Comparison of ENCODE assay signal across 9 cellular contexts in genomic region chr22:42863349-42863911, GRCh38. TPM values are rescaled to one million over a fixed set of nuclear protein-coding genes. Genes with fewer than 3 reads are reported as not detected.
DNase-seq lines count a peak whose midpoint lies in the region; ATAC-seq and TF ChIP-seq lines count a peak whose summit lies in the region.
"Had no signal": no experiment of that assay in that cellular context is flagged by ENCODE, and none has a peak within 500 bp of the region (broad histone marks: within the 10 kb centered on the region; RNA-seq: fewer than 3 reads in every experiment).

No MANE protein-coding gene starts in this region.

- dilution Hi-C loops in IMR-90 (cut with HindIII; ENCODE audit: low sequenced_read_pairs, unreplicated experiment) = no loop called here

- ATAC-seq in IMR-90 (ENCODE audit: low read depth) = peak; percentile 45; the same call in 1 of the 2 replicates
- peak; percentile 65 for ATAC-seq in memory B cell (ENCODE audit: low read depth)
- ATAC-seq in GM21447 (IDR thresholded peaks at IDR 0.05; ENCODE audit: unreplicated experiment) = no peak
- no peak for ATAC-seq in HG03280 (IDR thresholded peaks at IDR 0.05; ENCODE audit: unreplicated experiment)

- H3K4me1 Mint-ChIP-seq in activated T-helper 1 cell treated with anti-CD3 and anti-CD28 coated beads, Interleukin-12 subunit alpha, Interleukin-12 subunit beta, Interleukin-2, Interleukin-4 antibody, amounts not matched to agents 30 ng/mL and 10 ng/mL and 1 ng/mL, durations not matched to agents 14 hours and 24 hours and 36 hours (ENCODE audit: low read depth) = peaks cover 13% of the 10 kb centered on the region
- peaks cover 16% of the 10 kb centered on the region for H3K4me1 Mint-ChIP-seq in memory B cell

- 30% methylated on average over 3 of the region's 4 CpGs; no CpG with 5 or more reads in 1 of the 2 experiments for WGBS in IMR-90 (ENCODE audit: extremely low coverage in 2 of 2, insufficient read length in 1 of 2), 2 experiments

- no TSS peak for BruUV-seq in IMR-90 (replicated peaks; lab: Mats Ljungman, UMichigan)

- TF ChIP-seq POLR2A in IMR-90 (IDR thresholded peaks at IDR 0.05; ENCODE audit: low read depth, low read length) = no peak

- H3K23ac ChIP-seq in IMR-90 (ENCODE audit: low read depth, low read length) = peak overlapping the region; percentile 95; the same call in 1 of the 2 replicates

- no peaks in the 10 kb centered on the region for H3K9me3 ChIP-seq in IMR-90 (ENCODE audit: control insufficient read depth, insufficient read depth, low read length)

- peaks cover 13% of the 10 kb centered on the region for H3K9me3 Mint-ChIP-seq in activated T-helper 1 cell treated with anti-CD3 and anti-CD28 coated beads, Interleukin-12 subunit alpha, Interleukin-12 subunit beta, Interleukin-2, Interleukin-4 antibody, amounts not matched to agents 30 ng/mL and 10 ng/mL and 1 ng/mL, durations not matched to agents 14 hours and 24 hours and 36 hours
- peaks cover 2% of the 10 kb centered on the region for H3K9me3 Mint-ChIP-seq in memory B cell

- H2BK5ac ChIP-seq in IMR-90 (ENCODE audit: low read depth, low read length, poor library complexity, severe bottlenecking) = peak overlapping the region; percentile 91

- 0 out of 2 replicates have a peak overlapping the region, but pooled peaks have one; percentile 38 for H4K91ac ChIP-seq in IMR-90 (ENCODE audit: insufficient read depth, low read depth, low read length)

- H3K4me3 ChIP-seq in IMR-90 (ENCODE audit: insufficient read depth, low read depth, low read length) = no peak overlapping the region

- no peak overlapping the region for H3K9ac ChIP-seq in IMR-90 (ENCODE audit: low read depth, low read length)

- intact Hi-C loops in IMR-90 (cut with micrococcal nuclease) = no loop called here
- intact Hi-C loops in activated T-helper 1 cell treated with anti-CD3 and anti-CD28 coated beads, Interleukin-12 subunit alpha, Interleukin-12 subunit beta, Interleukin-2, Interleukin-4 antibody, amounts not matched to agents 30 ng/mL and 10 ng/mL and 1 ng/mL, durations not matched to agents 14 hours and 24 hours and 36 hours (cut with micrococcal nuclease) = loop anchor here (1.0 kb wide), 4 partner anchors 70 to 248 kb away; partner anchors contain the start of gene TTLL1

- peak overlapping the region; percentile 41 for H2AK5ac ChIP-seq in IMR-90 (ENCODE audit: low read depth, low read length)

- in situ Hi-C loops in IMR-90 (cut with MboI; ENCODE audit: low sequenced_read_pairs) = no loop called here

- H3K4me2 ChIP-seq in IMR-90 (ENCODE audit: low read depth, low read length) = peak overlapping the region; percentile 83

- H2AK9ac ChIP-seq in IMR-90 (replicated peaks; ENCODE audit: low read depth, low read length, poor library complexity) = peak overlapping the region; percentile 67

- H3K27ac ChIP-seq in IMR-90 (ENCODE audit: insufficient read depth, low read length) = 0 out of 2 replicates have a peak overlapping the region, but pooled peaks have one; percentile 19

- no peak overlapping the region for H3K4me3 Mint-ChIP-seq in activated T-helper 1 cell treated with anti-CD3 and anti-CD28 coated beads, Interleukin-12 subunit alpha, Interleukin-12 subunit beta, Interleukin-2, Interleukin-4 antibody, amounts not matched to agents 30 ng/mL and 10 ng/mL and 1 ng/mL, durations not matched to agents 14 hours and 24 hours and 36 hours
- H3K4me3 Mint-ChIP-seq in memory B cell = peak overlapping the region; percentile 57

- H3K56ac ChIP-seq in IMR-90 (ENCODE audit: extremely low read depth, insufficient read depth, low read length) = no peak overlapping the region

- TF ChIP-seq RAD21 in IMR-90 (IDR thresholded peaks at IDR 0.05; ENCODE audit: low read length) = no peak

- H4K5ac ChIP-seq in IMR-90 (ENCODE audit: low read depth, low read length) = no peak overlapping the region

- H3K27me3 ChIP-seq in IMR-90 (ENCODE audit: control insufficient read depth, insufficient read depth, low read length) = no peaks in the 10 kb centered on the region

- CTCF ChIA-PET in IMR-90 (lab: Yijun Ruan, JAX) = no interaction called here

- peak overlapping the region; percentile 92 for H2BK20ac ChIP-seq in IMR-90 (ENCODE audit: low read depth, low read length)

- peak overlapping the region; percentile 81; the same call in 1 of the 2 replicates for H3K18ac ChIP-seq in IMR-90 (ENCODE audit: low read depth, low read length)

- H2AFZ ChIP-seq in IMR-90 (replicated peaks; ENCODE audit: low read length, poor library complexity) = peak overlapping the region; percentile 79

- peak overlapping the region in 1 of 2 experiments; percentile 93; a peak in 2 of 4 replicates for H4K8ac ChIP-seq in IMR-90 (ENCODE audit: low read depth in 2 of 2, low read length in 2 of 2)

- H3K4me1 ChIP-seq in IMR-90 (ENCODE audit: control insufficient read depth, insufficient read depth, low read length) = peaks cover 6% of the 10 kb centered on the region; the same call in 1 of the 2 replicates

- H2BK120ac ChIP-seq in IMR-90 (ENCODE audit: low read depth, low read length) = peak overlapping the region; percentile 79

- TF ChIP-seq CTCF in IMR-90 (conservative IDR thresholded peaks at IDR 0.05; ENCODE audit: low read depth, low read length) = no peak

- H4K20me1 ChIP-seq in IMR-90 (ENCODE audit: insufficient read depth, low read length) = peaks cover 8% of the 10 kb centered on the region; the same call in 1 of the 2 replicates

- H3K36me3 Mint-ChIP-seq in activated T-helper 1 cell treated with anti-CD3 and anti-CD28 coated beads, Interleukin-12 subunit alpha, Interleukin-12 subunit beta, Interleukin-2, Interleukin-4 antibody, amounts not matched to agents 30 ng/mL and 10 ng/mL and 1 ng/mL, durations not matched to agents 14 hours and 24 hours and 36 hours (ENCODE audit: low read depth) = peaks cover 8% of the 10 kb centered on the region
- peaks cover 3% of the 10 kb centered on the region for H3K36me3 Mint-ChIP-seq in memory B cell

- H3K27ac Mint-ChIP-seq in activated T-helper 1 cell treated with anti-CD3 and anti-CD28 coated beads, Interleukin-12 subunit alpha, Interleukin-12 subunit beta, Interleukin-2, Interleukin-4 antibody, amounts not matched to agents 30 ng/mL and 10 ng/mL and 1 ng/mL, durations not matched to agents 14 hours and 24 hours and 36 hours = peak overlapping the region; percentile 93
- peak overlapping the region; percentile 72 for H3K27ac Mint-ChIP-seq in memory B cell

- POLR2A ChIA-PET in IMR-90 (lab: Charles Lee; ENCODE audit: unreplicated experiment) = no interaction called here

- H3K79me1 ChIP-seq in IMR-90 (ENCODE audit: low read depth in 1 of 2, low read length in 2 of 2) = peaks cover 3 to 9% of the 10 kb centered on the region in 2 experiments; a peak in 2 of 4 replicates

- H3K9me1 ChIP-seq in IMR-90 (ENCODE audit: insufficient read depth, low read length) = 0 out of 2 replicates have a peak, but pooled peaks cover 2% of the 10 kb centered on the region

- H3K4ac ChIP-seq in IMR-90 (ENCODE audit: low read depth, low read length) = peak overlapping the region; percentile 81

- peak overlapping the region; percentile 77 for H3K14ac ChIP-seq in IMR-90 (replicated peaks; ENCODE audit: low read depth, low read length)

- H2BK15ac ChIP-seq in IMR-90 (ENCODE audit: low read depth, low read length) = peak overlapping the region; percentile 63

- H3K36me3 ChIP-seq in IMR-90 (ENCODE audit: control insufficient read depth, insufficient read depth, low read length) = no peaks in the 10 kb centered on the region

- peak; percentile 16 to 22 for DNase-seq in AML-193 (lab: John Stamatoyannopoulos, UW)
- peak; percentile 88 for DNase-seq in IMR-90
- no peak for DNase-seq in activated T-helper 1 cell treated with anti-CD3 and anti-CD28 coated beads, Interleukin-12 subunit alpha, Interleukin-12 subunit beta, Interleukin-2, Interleukin-4 antibody, amounts not matched to agents 30 ng/mL and 10 ng/mL and 1 ng/mL, durations not matched to agents 14 hours and 24 hours and 36 hours (ENCODE audit: low spot score)
- DNase-seq in memory B cell (ENCODE audit: low spot score in 2 of 2) = no peak
- DNase-seq in GDM1 (lab: John Stamatoyannopoulos, UW) = no peak
- no peak for DNase-seq in NCI-H524 treated with DMSO at 0.1 percent for 48 hours (lab: John Stamatoyannopoulos, UW)
- DNase-seq: hippocampal formation had no signal

- no peaks in the 10 kb centered on the region for H3K27me3 Mint-ChIP-seq in activated T-helper 1 cell treated with anti-CD3 and anti-CD28 coated beads, Interleukin-12 subunit alpha, Interleukin-12 subunit beta, Interleukin-2, Interleukin-4 antibody, amounts not matched to agents 30 ng/mL and 10 ng/mL and 1 ng/mL, durations not matched to agents 14 hours and 24 hours and 36 hours (ENCODE audit: insufficient read depth)
- no peaks in the 10 kb centered on the region for H3K27me3 Mint-ChIP-seq in memory B cell

TF ChIP-seq in IMR-90, 13 proteins besides CTCF, POLR2A, EP300 and RAD21 (continues in another document):
- TF ChIP-seq CEBPB (IDR thresholded peaks at IDR 0.05; ENCODE audit: low read depth, low read length) (peak; percentile 31; the same call in 1 of the 2 replicates), SMC3 (IDR thresholded peaks at IDR 0.05; ENCODE audit: low read depth, low read length) (no peak), NFE2L2 (IDR thresholded peaks at IDR 0.05; ENCODE audit: low read depth, low read length) (no peak), RFX5 (IDR thresholded peaks at IDR 0.05; ENCODE audit: low read depth, low read length) (no peak), RCOR1 (IDR thresholded peaks at IDR 0.05; ENCODE audit: insufficient replicate concordance, low read length) (no peak), CHD1 (IDR thresholded peaks at IDR 0.05; ENCODE audit: low read depth, low read length) (no peak), MAZ (IDR thresholded peaks at IDR 0.05; ENCODE audit: borderline replicate concordance, low read depth, low read length) (no peak), MAFK (IDR thresholded peaks at IDR 0.05; ENCODE audit: low read depth, low read length) (no peak), MXI1 (IDR thresholded peaks at IDR 0.05; ENCODE audit: borderline replicate concordance, low read depth, low read length) (no peak)
- TF ChIP-seq, protein P1, sequence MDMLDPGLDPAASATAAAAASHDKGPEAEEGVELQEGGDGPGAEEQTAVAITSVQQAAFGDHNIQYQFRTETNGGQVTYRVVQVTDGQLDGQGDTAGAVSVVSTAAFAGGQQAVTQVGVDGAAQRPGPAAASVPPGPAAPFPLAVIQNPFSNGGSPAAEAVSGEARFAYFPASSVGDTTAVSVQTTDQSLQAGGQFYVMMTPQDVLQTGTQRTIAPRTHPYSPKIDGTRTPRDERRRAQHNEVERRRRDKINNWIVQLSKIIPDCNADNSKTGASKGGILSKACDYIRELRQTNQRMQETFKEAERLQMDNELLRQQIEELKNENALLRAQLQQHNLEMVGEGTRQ (IDR thresholded peaks at IDR 0.05; ENCODE audit: low read depth, low read length) = peak; percentile 31; the same call in 1 of the 2 replicates

RNA-seq across cellular contexts. Expression of gene ARFGAP3, which starts 6.4 kb away (rescaled TPM):
- 70.1 and 88.0 TPM in 2 replicates for total RNA-seq in IMR-90 (2012; rRNA removed)
- 46.5 and 50.0 TPM in 2 replicates for polyA plus RNA-seq in IMR-90 (2012; rRNA removed)
- 20.1 and 23.0 TPM in 2 replicates for polyA plus RNA-seq in IMR-90 (2012; cell fraction: cytosol; rRNA removed)
- polyA plus RNA-seq in IMR-90 (2012; cell fraction: nucleus; rRNA removed; ENCODE audit: low replicate concordance) = 20.9 and 47.6 TPM in 2 replicates
- 38.0 and 42.3 TPM in 2 replicates for total RNA-seq in activated T-helper 1 cell treated with anti-CD3 and anti-CD28 coated beads, Interleukin-12 subunit alpha, Interleukin-12 subunit beta, Interleukin-2, Interleukin-4 antibody, amounts not matched to agents 30 ng/mL and 10 ng/mL and 1 ng/mL, durations not matched to agents 14 hours and 24 hours and 36 hours

Comparison
In these comparisons a context has a peak if more than half of its experiments do, and no peak if none do; other contexts are left out.
1. DNase-seq: peak in AML-193 (2 of 2) and IMR-90 (single experiment); none in activated T-helper 1 cell treated with anti-CD3 and anti-CD28 coated beads, Interleukin-12 subunit alpha, Interleukin-12 subunit beta, Interleukin-2, Interleukin-4 antibody, amounts not matched to agents 30 ng/mL and 10 ng/mL and 1 ng/mL, durations not matched to agents 14 hours and 24 hours and 36 hours (single experiment), memory B cell (0 of 2), GDM1 (single experiment) and NCI-H524 treated with DMSO at 0.1 percent for 48 hours (single experiment).
2. ATAC-seq: peak in IMR-90 (single experiment) and memory B cell (single experiment); none in GM21447 (single experiment) and HG03280 (single experiment).